ENCODE assay signal across 18 cellular contexts in the genomic region with DNA sequence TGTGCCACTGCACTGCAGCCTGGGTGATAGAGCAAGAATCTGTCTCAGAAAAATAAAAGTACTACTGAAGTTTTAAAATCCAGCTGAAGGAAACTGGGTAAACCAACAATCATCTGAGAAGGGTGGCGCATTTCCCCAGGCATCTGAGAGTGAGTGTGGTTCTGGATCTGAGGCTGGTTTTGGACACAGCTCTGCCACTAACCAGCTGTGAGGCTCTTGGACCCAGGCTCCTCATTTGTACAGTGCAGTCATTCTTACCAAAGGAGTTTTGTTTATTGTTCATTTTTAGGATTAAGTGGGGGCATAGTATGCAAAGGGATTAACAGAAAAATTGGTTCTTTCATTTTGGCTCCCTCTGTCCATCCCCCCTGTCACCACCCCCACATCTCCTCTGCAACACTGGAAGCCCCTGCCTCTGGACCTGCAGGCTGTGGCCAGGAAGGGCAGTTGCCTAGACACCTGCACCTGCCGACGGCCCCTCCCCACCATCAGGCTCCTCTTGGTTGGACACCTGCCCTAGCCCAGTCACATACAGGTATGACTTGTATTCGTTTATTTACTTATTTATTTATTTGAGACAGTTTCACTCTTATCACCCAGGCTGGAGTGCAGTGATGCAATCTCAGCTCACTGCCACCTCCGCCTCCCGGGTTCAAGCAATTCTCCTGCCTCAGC. TPM values are rescaled to one million over a fixed set of nuclear protein-coding genes. Genes with fewer than 3 reads are reported as not detected.
DNase-seq lines count a peak whose midpoint lies in the region; ATAC-seq, FAIRE-seq and TF ChIP-seq lines count a peak whose summit lies in the region.
"Had no signal": no experiment of that assay in that cellular context is flagged by ENCODE, and none has a peak within 500 bp of the region (broad histone marks: within the 10 kb centered on the region; RNA-seq: fewer than 3 reads in every experiment).

No MANE protein-coding gene starts in this region.

- TF ChIP-seq CTCF in chondrocyte (IDR thresholded peaks at IDR 0.05) (no peak), sigmoid colon (IDR thresholded peaks at IDR 0.05) (no peak), pancreas (IDR thresholded peaks at IDR 0.05) (no peak)

- no peak for TF ChIP-seq POLR2A in sigmoid colon (IDR thresholded peaks at IDR 0.05)

- intact Hi-C loops in sigmoid colon (cut with DNase I), result no loop called here
- intact Hi-C loops in pancreas (cut with DNase I), result no loop called here

- H3K27ac Mint-ChIP-seq in chondrocyte (ENCODE audit: unreplicated experiment), result no peak overlapping the region
- H3K27ac Mint-ChIP-seq: dendritic cell treated with granulocyte-macrophage colony-stimulating factor and Interleukin-4, amounts not matched to agents 40 ng/mL and 50 ng/mL, for 4 days had no signal

- FAIRE-seq in pancreas (lab: Jason Lieb, UNC), result no peak
- FAIRE-seq: A204.1 had no signal

- peaks cover 12% of the 10 kb centered on the region for H3K9me3 Mint-ChIP-seq in chondrocyte (ENCODE audit: low read depth)

- ATAC-seq in GM18868 (IDR thresholded peaks at IDR 0.05; ENCODE audit: unreplicated experiment) (no peak), pancreas (no peak)
- ATAC-seq: PC-3 had no signal

- no peaks in the 10 kb centered on the region for H3K27me3 ChIP-seq in sigmoid colon
- no peaks in the 10 kb centered on the region for H3K27me3 ChIP-seq in pancreas
- H3K27me3 ChIP-seq: BLaER1 treated with 17β-estradiol and CSF1 and Interleukin-3, amounts not matched to agents 10 nM and 100 nM; SJCRH30; tibial artery had no signal

- H3K36me3 Mint-ChIP-seq in chondrocyte (ENCODE audit: low read depth), result peaks cover 3% of the 10 kb centered on the region

- H3K36me3 ChIP-seq in sigmoid colon, result no peaks in the 10 kb centered on the region
- H3K36me3 ChIP-seq in pancreas, result no peaks in the 10 kb centered on the region
- H3K36me3 ChIP-seq: SJCRH30, tibial artery had no signal

- H3K9me3 ChIP-seq in sigmoid colon (peaks cover 0 to 6% (median 2%) of the 10 kb centered on the region in 4 donors), pancreas (no peaks in the 10 kb centered on the region)

- TF ChIP-seq EP300 in sigmoid colon (IDR thresholded peaks at IDR 0.05), result no peak

- peaks cover 2% of the 10 kb centered on the region for H3K27me3 Mint-ChIP-seq in chondrocyte (ENCODE audit: low read depth)
- H3K27me3 Mint-ChIP-seq: dendritic cell treated with granulocyte-macrophage colony-stimulating factor and Interleukin-4, amounts not matched to agents 40 ng/mL and 50 ng/mL, for 4 days had no signal

- DNase-seq in NCI-H146 (lab: John Stamatoyannopoulos, UW) (peak; percentile 39), NCI-H146 treated with DMSO at 0.1 percent for 48 hours (lab: John Stamatoyannopoulos, UW; ENCODE audit: unreplicated experiment) (no peak), NCI-H2029 treated with DMSO at 0.1 percent for 48 hours (lab: John Stamatoyannopoulos, UW) (peak; percentile 64), chondrocyte (ENCODE audit: low spot score) (peak; percentile 63), sigmoid colon (peak; percentile 36), NOMO-1 treated with dmso at 0.1 percent for 144 hours (lab: John Stamatoyannopoulos, UW; ENCODE audit: unreplicated experiment) (no peak), pancreas (no peak)
- DNase-seq: activated CD4-positive, alpha-beta T cell treated with anti-CD3 and anti-CD28 coated beads for 1 hour; activated CD8-positive, alpha-beta memory T cell treated with anti-CD3 and anti-CD28 coated beads, Interleukin-2, amount 50 U/mL, for 48 hours; activated naive CD4-positive, alpha-beta T cell treated with anti-CD3 and anti-CD28 coated beads, Interleukin-2, amount 50 U/mL, for 16 hours; PC-3; SJCRH30; tibial artery had no signal

- no peaks in the 10 kb centered on the region for H3K4me1 ChIP-seq in sigmoid colon
- H3K4me1 ChIP-seq in pancreas, result no peaks in the 10 kb centered on the region
- H3K4me1 ChIP-seq: SJCRH30, tibial artery had no signal

- H3K4me3 Mint-ChIP-seq in chondrocyte (ENCODE audit: unreplicated experiment), result no peak overlapping the region
- H3K4me3 Mint-ChIP-seq: dendritic cell treated with granulocyte-macrophage colony-stimulating factor and Interleukin-4, amounts not matched to agents 40 ng/mL and 50 ng/mL, for 4 days had no signal

- no peaks in the 10 kb centered on the region for H3K4me1 Mint-ChIP-seq in chondrocyte (ENCODE audit: low read depth)

- WGBS in sigmoid colon, 2 donors, result 39 to 77% methylated on average over 6 of the region's 6 CpGs
- 67 to 75% methylated on average over 6 of the region's 6 CpGs for WGBS in pancreas, 2 donors

- no peak overlapping the region for H3K27ac ChIP-seq in sigmoid colon
- no peak overlapping the region for H3K27ac ChIP-seq in pancreas
- H3K27ac ChIP-seq: SJCRH30, tibial artery had no signal

- H3K4me3 ChIP-seq in sigmoid colon, result no peak overlapping the region
- H3K4me3 ChIP-seq in pancreas, result no peak overlapping the region
- H3K4me3 ChIP-seq: BLaER1 treated with 17β-estradiol and CSF1 and Interleukin-3, amounts not matched to agents 10 nM and 100 nM; SJCRH30; smooth muscle cell; tibial artery had no signal

RNA-seq across cellular contexts. Expression of gene NUP210, which starts 8.8 kb away (rescaled TPM):
- total RNA-seq in chondrocyte (0.72 to 1.3 TPM (median 0.82 TPM) in 3 replicates), sigmoid colon (1 to 10 TPM; 1.4 to 6.1 (median 3.1) TPM), pancreas (10 to 100 TPM in 2 of 6 donors, 1 to 10 TPM in 4; 7.6 to 12.5 (median 8.9) TPM)
- polyA plus RNA-seq in sigmoid colon (10 to 100 TPM in 1 of 3 donors, 1 to 10 TPM in 1, under 1 TPM in 1; under 0.01 to 26.4 (median 2.1) TPM), pancreas (10 to 100 TPM; 10.9 to 12.4 TPM)

Comparison
In these comparisons a context has a peak if more than half of its experiments do, and no peak if none do; other contexts are left out.
1. DNase-seq: peak in NCI-H146 (single experiment), NCI-H2029 treated with DMSO at 0.1 percent for 48 hours (single experiment), chondrocyte (single experiment) and sigmoid colon (single experiment); none in NCI-H146 treated with DMSO at 0.1 percent for 48 hours (single experiment), NOMO-1 treated with dmso at 0.1 percent for 144 hours (single experiment) and pancreas (0 of 6).